ENCODE assay signal across 8 cellular contexts in genomic region chr13:52862358-52863206, GRCh38. TPM values are rescaled to one million over a fixed set of nuclear protein-coding genes. Genes with fewer than 3 reads are reported as not detected.
DNase-seq lines count a peak whose midpoint lies in the region; ATAC-seq, FAIRE-seq and TF ChIP-seq lines count a peak whose summit lies in the region.

No MANE protein-coding gene starts in this region.

- POLR2A ChIA-PET in activated CD4-positive, alpha-beta T cell treated with anti-CD3 and anti-CD28 coated beads, Interleukin-2, amount 10 ng/mL, durations not matched to agents 7 days and 5 days (lab: Charles Lee), result no interaction called here
- POLR2A ChIA-PET in T-cell (lab: Charles Lee), result no interaction called here

- no peaks in the 10 kb centered on the region for H4K20me1 ChIP-seq in Loucy (ENCODE audit: insufficient read depth, low read length, poor library complexity, severe bottlenecking)

- CTCF ChIA-PET in activated CD4-positive, alpha-beta T cell treated with anti-CD3 and anti-CD28 coated beads, Interleukin-2, amount 10 ng/mL, durations not matched to agents 7 days and 5 days (lab: Charles Lee), result no interaction called here
- CTCF ChIA-PET in T-cell (lab: Charles Lee), result no interaction called here

- H3K4me2 ChIP-seq in Loucy (ENCODE audit: low read depth, low read length, poor library complexity, severe bottlenecking), result no peak overlapping the region

- no peaks in the 10 kb centered on the region for H3F3A ChIP-seq in Loucy (ENCODE audit: low read depth)

- H3K9me2 ChIP-seq in Loucy (replicated peaks; ENCODE audit: low read depth, low read length), result no peaks in the 10 kb centered on the region

- no peak overlapping the region for H2AFZ ChIP-seq in Loucy (ENCODE audit: low read length)

- no peaks in the 10 kb centered on the region for H3K79me2 ChIP-seq in Loucy (ENCODE audit: insufficient read depth, low read length)

- TF ChIP-seq CTCF in Loucy (conservative IDR thresholded peaks at IDR 0.05; ENCODE audit: low read length), result peak; percentile 91
- peak; percentile 69 for TF ChIP-seq CTCF in bronchial epithelial cell (IDR thresholded peaks at IDR 0.05; ENCODE audit: insufficient read depth, low read length, severe bottlenecking)

- no peak for TF ChIP-seq POLR2A in H54 (IDR thresholded peaks at IDR 0.05; ENCODE audit: low read depth, low read length)

- ATAC-seq in T-cell (replicated peaks in 1 of 4) (no peak), HG02973 (IDR thresholded peaks at IDR 0.05; ENCODE audit: unreplicated experiment) (no peak)

- H3K4me3 Mint-ChIP-seq in activated CD4-positive, alpha-beta T cell treated with anti-CD3 and anti-CD28 coated beads, Interleukin-2, amount 10 ng/mL, durations not matched to agents 7 days and 5 days, result no peak overlapping the region
- H3K4me3 Mint-ChIP-seq in T-cell, result no peak overlapping the region

- H3K27me3 ChIP-seq in Loucy (ENCODE audit: insufficient read depth, low read length, poor library complexity, severe bottlenecking) (no peaks in the 10 kb centered on the region), bronchial epithelial cell (ENCODE audit: control insufficient read depth, insufficient read depth, low read length) (no peaks in the 10 kb centered on the region)

- H3K27ac Mint-ChIP-seq in activated CD4-positive, alpha-beta T cell treated with anti-CD3 and anti-CD28 coated beads, Interleukin-2, amount 10 ng/mL, durations not matched to agents 7 days and 5 days, result no peak overlapping the region
- no peak overlapping the region for H3K27ac Mint-ChIP-seq in T-cell

- no peaks in the 10 kb centered on the region for H3K4me1 Mint-ChIP-seq in activated CD4-positive, alpha-beta T cell treated with anti-CD3 and anti-CD28 coated beads, Interleukin-2, amount 10 ng/mL, durations not matched to agents 7 days and 5 days
- H3K4me1 Mint-ChIP-seq in T-cell, result no peaks in the 10 kb centered on the region

- H3K36me3 ChIP-seq in Loucy (ENCODE audit: insufficient read depth, low read length) (no peaks in the 10 kb centered on the region), bronchial epithelial cell (ENCODE audit: control insufficient read depth, insufficient read depth, low read length) (no peaks in the 10 kb centered on the region)

- no peak overlapping the region for H3K9ac ChIP-seq in Loucy (ENCODE audit: low read depth, low read length, poor library complexity, severe bottlenecking)

- H3K4me1 ChIP-seq in Loucy (ENCODE audit: insufficient read depth, low read length, poor library complexity, severe bottlenecking), result no peaks in the 10 kb centered on the region

- FAIRE-seq in bronchial epithelial cell (lab: Jason Lieb, UNC) (no peak), H54 (lab: Jason Lieb, UNC) (no peak)

- DNase-seq in activated CD4-positive, alpha-beta T cell treated with anti-CD3 and anti-CD28 coated beads, Interleukin-2, amount 10 ng/mL, durations not matched to agents 7 days and 5 days, result peak; percentile 23
- DNase-seq in activated CD4-positive, alpha-beta T cell treated with anti-CD3 and anti-CD28 coated beads, Interleukin-2, amount 50 U/mL, for 1 hour, result no peak
- DNase-seq in bronchial epithelial cell (ENCODE audit: low read depth) (peak; percentile 25), retina (peak; percentile 47), H54 (ENCODE audit: insufficient read length, low spot score) (no peak), T-cell (no peak)

- H3K27me3 Mint-ChIP-seq in activated CD4-positive, alpha-beta T cell treated with anti-CD3 and anti-CD28 coated beads, Interleukin-2, amount 10 ng/mL, durations not matched to agents 7 days and 5 days, result no peaks in the 10 kb centered on the region
- H3K27me3 Mint-ChIP-seq in T-cell, result peaks cover 4 to 20% of the 10 kb centered on the region in 2 donors

- H3K9me3 Mint-ChIP-seq in activated CD4-positive, alpha-beta T cell treated with anti-CD3 and anti-CD28 coated beads, Interleukin-2, amount 10 ng/mL, durations not matched to agents 7 days and 5 days, result no peaks in the 10 kb centered on the region
- peaks cover 0 to 6% (median 0%) of the 10 kb centered on the region in 3 donors for H3K9me3 Mint-ChIP-seq in T-cell

- H3K4me3 ChIP-seq in Loucy (ENCODE audit: low read length, poor library complexity, severe bottlenecking) (no peak overlapping the region), bronchial epithelial cell (ENCODE audit: low read depth, low read length) (no peak overlapping the region)

- no peaks in the 10 kb centered on the region for H3K36me3 Mint-ChIP-seq in activated CD4-positive, alpha-beta T cell treated with anti-CD3 and anti-CD28 coated beads, Interleukin-2, amount 10 ng/mL, durations not matched to agents 7 days and 5 days (ENCODE audit: low read depth)
- no peaks in the 10 kb centered on the region for H3K36me3 Mint-ChIP-seq in T-cell

- H3K9me3 ChIP-seq in Loucy (ENCODE audit: insufficient read depth, low read depth, low read length), result no peaks in the 10 kb centered on the region

RNA-seq across cellular contexts. Expression of gene PCDH8, which starts 14.1 kb away (rescaled TPM):
- not detected for total RNA-seq in activated CD4-positive, alpha-beta T cell treated with anti-CD3 and anti-CD28 coated beads, Interleukin-2, amount 10 ng/mL, durations not matched to agents 7 days and 5 days
- total RNA-seq in bronchial epithelial cell (not detected in 2 replicates), T-cell (not detected)

Comparison
In these comparisons a context has a peak if more than half of its experiments do, and no peak if none do; other contexts are left out.
1. DNase-seq: peak in activated CD4-positive, alpha-beta T cell treated with anti-CD3 and anti-CD28 coated beads, Interleukin-2, amount 10 ng/mL, durations not matched to agents 7 days and 5 days (single experiment), bronchial epithelial cell (single experiment) and retina (single experiment); none in activated CD4-positive, alpha-beta T cell treated with anti-CD3 and anti-CD28 coated beads, Interleukin-2, amount 50 U/mL, for 1 hour (single experiment), H54 (single experiment) and T-cell (0 of 34).